Comparison of ENCODE assay signal across 14 cellular contexts in the genomic region with DNA sequence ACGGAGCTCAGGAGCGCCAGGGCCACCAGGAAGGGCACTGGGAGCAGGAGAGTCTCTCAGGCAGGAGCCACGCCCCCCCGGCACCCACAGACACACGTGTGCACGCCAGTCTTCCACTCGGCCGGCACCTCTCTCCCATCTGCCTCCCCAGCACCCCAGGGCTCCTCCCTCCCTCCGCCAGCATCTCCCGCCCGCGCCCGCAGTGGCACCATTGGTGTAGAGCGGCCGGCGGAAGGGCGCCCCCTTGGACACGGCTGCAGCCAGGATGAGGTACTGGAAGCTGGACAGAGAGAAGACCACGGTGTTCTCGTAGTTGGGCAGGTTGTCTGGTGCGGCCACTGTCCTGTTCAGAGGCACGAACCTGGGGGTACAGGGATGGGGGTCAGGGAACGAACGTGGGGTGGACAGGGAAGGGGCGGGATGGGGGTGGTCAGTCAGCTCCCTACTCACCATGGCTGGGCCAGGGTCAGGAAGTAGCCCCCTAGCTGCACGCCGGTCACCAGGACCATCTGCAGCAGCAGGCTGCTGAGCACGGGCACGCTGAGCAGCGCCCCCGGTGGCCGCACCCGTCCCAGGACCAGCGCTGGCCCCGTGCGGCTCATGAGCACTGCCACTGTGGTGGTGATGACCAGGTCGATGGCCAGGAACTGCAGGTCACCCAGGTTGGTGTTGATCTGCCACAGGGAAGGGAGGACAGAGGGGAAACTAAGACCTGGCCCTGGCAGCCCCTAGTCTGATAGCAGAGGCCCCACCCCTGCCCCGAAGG. TPM values are rescaled to one million over a fixed set of nuclear protein-coding genes. Genes with fewer than 3 reads are reported as not detected.
DNase-seq lines count a peak whose midpoint lies in the region; ATAC-seq and TF ChIP-seq lines count a peak whose summit lies in the region.
"Had no signal": no experiment of that assay in that cellular context is flagged by ENCODE, and none has a peak within 500 bp of the region (broad histone marks: within the 10 kb centered on the region; RNA-seq: fewer than 3 reads in every experiment).

No MANE protein-coding gene starts in this region.

- TF ChIP-seq CTCF in HFFc6 (IDR thresholded peaks at IDR 0.05) (peak; percentile 75), brain microvascular endothelial cell (IDR thresholded peaks at IDR 0.05; ENCODE audit: low read depth, low read length, missing control alignments) (peak; percentile 66), mesothelial cell of epicardium (IDR thresholded peaks at IDR 0.05; ENCODE audit: unreplicated experiment) (peak; percentile 39)

- H3K36me3 ChIP-seq in brain microvascular endothelial cell (replicated peaks) = peaks cover 18% of the 10 kb centered on the region

- POLR2A ChIA-PET in activated CD4-positive, alpha-beta T cell treated with anti-CD3 and anti-CD28 coated beads, Interleukin-2, amount 10 ng/mL, durations not matched to agents 7 days and 5 days (lab: Charles Lee) = no interaction called here

- H3K36me3 Mint-ChIP-seq in HFFc6 (ENCODE audit: low read depth) = no peaks in the 10 kb centered on the region
- peaks cover 3% of the 10 kb centered on the region for H3K36me3 Mint-ChIP-seq in mesothelial cell of epicardium
- H3K36me3 Mint-ChIP-seq in activated CD4-positive, alpha-beta T cell treated with anti-CD3 and anti-CD28 coated beads, Interleukin-2, amount 10 ng/mL, durations not matched to agents 7 days and 5 days (ENCODE audit: low read depth) = no peaks in the 10 kb centered on the region

- H3K27ac Mint-ChIP-seq in HFFc6 = no peak overlapping the region
- H3K27ac Mint-ChIP-seq in mesothelial cell of epicardium = no peak overlapping the region
- H3K27ac Mint-ChIP-seq in activated CD4-positive, alpha-beta T cell treated with anti-CD3 and anti-CD28 coated beads, Interleukin-2, amount 10 ng/mL, durations not matched to agents 7 days and 5 days = no peak overlapping the region
- H3K27ac Mint-ChIP-seq: activated CD4-positive, alpha-beta memory T cell treated with anti-CD3 and anti-CD28 coated beads, Interleukin-2, amount 10 ng/mL, durations not matched to agents 7 days and 5 days; memory B cell had no signal

- H3K27ac ChIP-seq in brain microvascular endothelial cell = no peak overlapping the region

- no peak for ATAC-seq in HG02870 (IDR thresholded peaks at IDR 0.05; ENCODE audit: unreplicated experiment)

- H3K4me3 ChIP-seq in brain microvascular endothelial cell (ENCODE audit: low read depth, low read length) = no peak overlapping the region

- in situ Hi-C loops in brain microvascular endothelial cell (cut with HindIII; ENCODE audit: low pct_ligation_motif_present, low sequenced_read_pairs) = no loop called here

- no peaks in the 10 kb centered on the region for H3K27me3 ChIP-seq in brain microvascular endothelial cell (replicated peaks)

- CTCF ChIA-PET in activated CD4-positive, alpha-beta T cell treated with anti-CD3 and anti-CD28 coated beads, Interleukin-2, amount 10 ng/mL, durations not matched to agents 7 days and 5 days (lab: Charles Lee) = interaction anchor here (0.9 to 1.9 kb wide), 3 partner anchors 10 to 26 kb away, joined by 3 to 8 read pairs (median 5); no protein-coding TSS in a partner anchor

- H3K27me3 Mint-ChIP-seq in HFFc6 (ENCODE audit: insufficient read depth) = peaks cover 2% of the 10 kb centered on the region
- H3K27me3 Mint-ChIP-seq in mesothelial cell of epicardium (ENCODE audit: low read depth) = no peaks in the 10 kb centered on the region
- H3K27me3 Mint-ChIP-seq in activated CD4-positive, alpha-beta T cell treated with anti-CD3 and anti-CD28 coated beads, Interleukin-2, amount 10 ng/mL, durations not matched to agents 7 days and 5 days = peaks cover 11% of the 10 kb centered on the region

- peak; percentile 16 for DNase-seq in COLO668 (lab: John Stamatoyannopoulos, UW; ENCODE audit: unreplicated experiment)
- no peak for DNase-seq in HFFc6
- no peak for DNase-seq in brain microvascular endothelial cell
- DNase-seq in mesothelial cell of epicardium (ENCODE audit: low spot score in 2 of 2, unreplicated experiment in 2 of 2) = no peak
- DNase-seq in head of caudate nucleus = no peak
- DNase-seq in stimulated activated CD4-positive, alpha-beta T cell treated with anti-CD3 and anti-CD28 coated beads, Interleukin-1b, Interleukin-23, amount 100 ng/mL, for 48 hours = no peak
- DNase-seq in activated CD4-positive, alpha-beta T cell treated with anti-CD3 and anti-CD28 coated beads, Interleukin-2, amount 10 ng/mL, durations not matched to agents 7 days and 5 days = no peak
- DNase-seq: activated CD4-positive, alpha-beta memory T cell treated with anti-CD3 and anti-CD28 coated beads, Interleukin-2, amount 10 ng/mL, durations not matched to agents 7 days and 5 days; amniotic stem cell; DMS153; NCI-H187 treated with DMSO at 0.1 percent for 48 hours; SIG-M5 had no signal

- intact Hi-C loops in head of caudate nucleus (cut with DNase I) = no loop called here

- H3K4me3 Mint-ChIP-seq in HFFc6 (no peak overlapping the region), mesothelial cell of epicardium (no peak overlapping the region)
- H3K4me3 Mint-ChIP-seq in activated CD4-positive, alpha-beta T cell treated with anti-CD3 and anti-CD28 coated beads, Interleukin-2, amount 10 ng/mL, durations not matched to agents 7 days and 5 days = no peak overlapping the region
- H3K4me3 Mint-ChIP-seq: activated CD4-positive, alpha-beta memory T cell treated with anti-CD3 and anti-CD28 coated beads, Interleukin-2, amount 10 ng/mL, durations not matched to agents 7 days and 5 days; memory B cell had no signal

- H3K9me3 Mint-ChIP-seq in HFFc6 (no peaks in the 10 kb centered on the region), mesothelial cell of epicardium (no peaks in the 10 kb centered on the region)
- no peaks in the 10 kb centered on the region for H3K9me3 Mint-ChIP-seq in activated CD4-positive, alpha-beta T cell treated with anti-CD3 and anti-CD28 coated beads, Interleukin-2, amount 10 ng/mL, durations not matched to agents 7 days and 5 days
- H3K9me3 Mint-ChIP-seq: activated CD4-positive, alpha-beta memory T cell treated with anti-CD3 and anti-CD28 coated beads, Interleukin-2, amount 10 ng/mL, durations not matched to agents 7 days and 5 days; memory B cell had no signal

- H3K4me1 Mint-ChIP-seq in HFFc6 (ENCODE audit: low read depth) (peaks cover 22% of the 10 kb centered on the region), mesothelial cell of epicardium (peaks cover 20% of the 10 kb centered on the region)
- no peaks in the 10 kb centered on the region for H3K4me1 Mint-ChIP-seq in activated CD4-positive, alpha-beta T cell treated with anti-CD3 and anti-CD28 coated beads, Interleukin-2, amount 10 ng/mL, durations not matched to agents 7 days and 5 days
- H3K4me1 Mint-ChIP-seq: activated CD4-positive, alpha-beta memory T cell treated with anti-CD3 and anti-CD28 coated beads, Interleukin-2, amount 10 ng/mL, durations not matched to agents 7 days and 5 days; memory B cell had no signal

RNA-seq across cellular contexts. Expression of gene MFAP2, which starts 6.4 kb away (rescaled TPM):
- total RNA-seq in HFFc6 (2021; fragmentation: NEBNext Ultra II Directional; extraction: Animal tissue kit (Norgen Biotek cat#: 25700)) = 10 to 100 TPM; 33.7 to 53.4 (median 47.5) TPM
- total RNA-seq in mesothelial cell of epicardium = 445 to 466 TPM (median 459 TPM) in 3 replicates
- total RNA-seq in activated CD4-positive, alpha-beta T cell treated with anti-CD3 and anti-CD28 coated beads, Interleukin-2, amount 10 ng/mL, durations not matched to agents 7 days and 5 days = not detected

RNA-seq across cellular contexts. Expression of gene ATP13A2, which starts 24.9 kb away (rescaled TPM):
- 10 to 100 TPM; 26.8 to 33.6 (median 29.4) TPM for total RNA-seq in HFFc6 (2021; fragmentation: NEBNext Ultra II Directional; extraction: Animal tissue kit (Norgen Biotek cat#: 25700))
- 54.2 to 57.8 TPM (median 56.9 TPM) in 3 replicates for total RNA-seq in mesothelial cell of epicardium
- 10 to 100 TPM; 57.1 to 59.4 TPM for total RNA-seq in activated CD4-positive, alpha-beta T cell treated with anti-CD3 and anti-CD28 coated beads, Interleukin-2, amount 10 ng/mL, durations not matched to agents 7 days and 5 days

Comparison
In these comparisons a context has a peak if more than half of its experiments do, and no peak if none do; other contexts are left out.
1. RNA of gene MFAP2, which starts 6.4 kb away (total RNA-seq): 445 to 466 TPM in mesothelial cell of epicardium and 33.7 to 53.4 TPM in HFFc6; not detected in activated CD4-positive, alpha-beta T cell treated with anti-CD3 and anti-CD28 coated beads, Interleukin-2, amount 10 ng/mL, durations not matched to agents 7 days and 5 days; every median in the first group is over 10 times any median in the second.
2. Peak in every context shown above with its lines, with median percentiles within 50 percentile points of each other: CTCF ChIP-seq.